15 cellular contexts compared by ENCODE assay signal in genomic region chr7:52696183-52696582, GRCh38.
DNase-seq lines count a peak whose midpoint lies in the region; ATAC-seq, FAIRE-seq and TF ChIP-seq lines count a peak whose summit lies in the region.
"Had no signal": no experiment of that assay in that cellular context is flagged by ENCODE, and none has a peak within 500 bp of the region (broad histone marks: within the 10 kb centered on the region; RNA-seq: fewer than 3 reads in every experiment).

No MANE protein-coding gene starts in this region.

- 0 out of 2 replicates have a peak overlapping the region, but pooled peaks have one; percentile 22 for H3K4me2 ChIP-seq in GM23338

- H3K9me3 ChIP-seq in BE2C (no peaks in the 10 kb centered on the region), gastroesophageal sphincter (no peaks in the 10 kb centered on the region), kidney (ENCODE audit: control insufficient read depth in 1 of 2, low read length in 2 of 2) (no peaks in the 10 kb centered on the region)

- no peaks in the 10 kb centered on the region for H3K27me3 Mint-ChIP-seq in GM23338 (ENCODE audit: insufficient read depth, low read depth, poor library complexity)
- H3K27me3 Mint-ChIP-seq: CD4-positive, alpha-beta T cell; IgD-negative memory B cell had no signal

- no peak overlapping the region for H3K4me3 Mint-ChIP-seq in GM23338
- H3K4me3 Mint-ChIP-seq: CD4-positive, alpha-beta T cell had no signal

- peaks cover 15% of the 10 kb centered on the region for H3K4me1 Mint-ChIP-seq in GM23338

- no peaks in the 10 kb centered on the region for H3K79me2 ChIP-seq in GM23338 (replicated peaks; ENCODE audit: insufficient read depth)

- peaks cover 8% of the 10 kb centered on the region; the same call in 2 of the 3 replicates for H3K36me3 Mint-ChIP-seq in GM23338 (ENCODE audit: low read depth)
- H3K36me3 Mint-ChIP-seq: IgD-negative memory B cell had no signal

- no peak for TF ChIP-seq CTCF in BE2C (IDR thresholded peaks at IDR 0.05; ENCODE audit: low read depth, low read length)
- no peak for TF ChIP-seq CTCF in GM23338 (conservative IDR thresholded peaks at IDR 0.05; ENCODE audit: low read depth in 2 of 2)
- no peak for TF ChIP-seq CTCF in gastroesophageal sphincter (IDR thresholded peaks at IDR 0.05)
- no peak for TF ChIP-seq CTCF in kidney (IDR thresholded peaks at IDR 0.05; ENCODE audit: borderline replicate concordance, extremely low read depth, insufficient read depth)

- H3F3A ChIP-seq in GM23338 (replicated peaks; ENCODE audit: low read depth), result no peaks in the 10 kb centered on the region

- H4K20me1 ChIP-seq in GM23338 (replicated peaks; ENCODE audit: insufficient read depth), result no peaks in the 10 kb centered on the region

- ATAC-seq in GM23338, result peak; percentile 67; the same call in 2 of the 3 replicates
- no peak for ATAC-seq in gastroesophageal sphincter
- ATAC-seq: PC-3 had no signal

- no peaks in the 10 kb centered on the region for H3K9me2 ChIP-seq in GM23338 (ENCODE audit: insufficient read depth)

- WGBS in gastroesophageal sphincter (ENCODE audit: low coverage in 1 of 2), 2 donors, result 3 to 8% methylated on average over 3 to 4 of the region's 4 CpGs

- H3K4me1 ChIP-seq in BE2C, result peaks cover 15% of the 10 kb centered on the region; the same call in 1 of the 2 replicates
- H3K4me1 ChIP-seq in GM23338 (ENCODE audit: insufficient read depth), result peaks cover 9% of the 10 kb centered on the region; the same call in 1 of the 2 replicates
- H3K4me1 ChIP-seq in gastroesophageal sphincter, result no peaks in the 10 kb centered on the region
- H3K4me1 ChIP-seq in kidney (ENCODE audit: control insufficient read depth in 1 of 2, insufficient read depth in 1 of 2, low read depth in 1 of 2, low read length in 2 of 2), result no peaks in the 10 kb centered on the region

- DNase-seq in BE2C, result peak; percentile 48
- DNase-seq in GM23338 (ENCODE audit: low spot score), result peak; percentile 30
- peak; percentile 84 for DNase-seq in NCI-H82 (lab: John Stamatoyannopoulos, UW)
- DNase-seq in astrocyte of the hippocampus (ENCODE audit: low read depth, low spot score), result peak; percentile 79
- DNase-seq in NAMALWA (ENCODE audit: low spot score), result no peak
- no peak for DNase-seq in kidney
- DNase-seq in dermis blood vessel endothelial cell, result no peak
- DNase-seq: CD4-positive, alpha-beta T cell; H7; MV-4-11; NCI-H1436; NCI-H2081; PC-3 had no signal

- H3K27me3 ChIP-seq in BE2C (no peaks in the 10 kb centered on the region), GM23338 (ENCODE audit: insufficient read depth) (no peaks in the 10 kb centered on the region), gastroesophageal sphincter (no peaks in the 10 kb centered on the region)

- peak overlapping the region; percentile 63 for H3K27ac Mint-ChIP-seq in GM23338
- H3K27ac Mint-ChIP-seq: CD4-positive, alpha-beta T cell; IgD-negative memory B cell had no signal

- H3K4me3 ChIP-seq in BE2C (ENCODE audit: low read depth, low read length) (no peak overlapping the region), GM23338 (no peak overlapping the region), gastroesophageal sphincter (no peak overlapping the region), kidney (ENCODE audit: low read length in 2 of 2) (no peak overlapping the region)

- no peak overlapping the region for H2AFZ ChIP-seq in GM23338

- FAIRE-seq in kidney (lab: Jason Lieb, UNC), result no peak

- H3K36me3 ChIP-seq in BE2C (no peaks in the 10 kb centered on the region), GM23338 (ENCODE audit: insufficient read depth) (no peaks in the 10 kb centered on the region), gastroesophageal sphincter (no peaks in the 10 kb centered on the region), kidney (ENCODE audit: control insufficient read depth in 1 of 2, insufficient read depth in 2 of 2, low read length in 2 of 2) (no peaks in the 10 kb centered on the region)

- H3K9me3 Mint-ChIP-seq in GM23338, result peaks cover 11% of the 10 kb centered on the region

- TF ChIP-seq EP300 in gastroesophageal sphincter (IDR thresholded peaks at IDR 0.05), result no peak

- no peak overlapping the region for H3K9ac ChIP-seq in kidney (ENCODE audit: low read length in 2 of 2)

- TF ChIP-seq POLR2A in gastroesophageal sphincter (IDR thresholded peaks at IDR 0.05), result no peak

- H3K27ac ChIP-seq in GM23338 (ENCODE audit: low read depth) (no peak overlapping the region), gastroesophageal sphincter (no peak overlapping the region), kidney (ENCODE audit: low read depth in 2 of 2, low read length in 2 of 2) (no peak overlapping the region)

- intact Hi-C loops in kidney (cut with DNase I), result no loop called here

TF ChIP-seq in GM23338, 12 proteins besides CTCF, POLR2A, EP300 and RAD21:
- TF ChIP-seq ZNF462 (CRISPR knock-in tag; IDR thresholded peaks at IDR 0.05) (no peak), JUNB (IDR thresholded peaks at IDR 0.05; ENCODE audit: unreplicated experiment) (no peak), STAT1 (IDR thresholded peaks at IDR 0.05; ENCODE audit: unreplicated experiment) (no peak), EZH2phosphoT487 (IDR thresholded peaks at IDR 0.05; ENCODE audit: unreplicated experiment) (no peak), ETS1 (IDR thresholded peaks at IDR 0.05) (no peak), ZNF331 (CRISPR knock-in tag; IDR thresholded peaks at IDR 0.05; ENCODE audit: low read depth) (no peak), POLR2AphosphoS5 (IDR thresholded peaks at IDR 0.05; ENCODE audit: low read depth) (no peak), ZNF114 (CRISPR knock-in tag; IDR thresholded peaks at IDR 0.05) (no peak)

Comparison
In these comparisons a context has a peak if more than half of its experiments do, and no peak if none do; other contexts are left out.
1. DNase-seq: peak in BE2C (single experiment), GM23338 (single experiment), NCI-H82 (single experiment) and astrocyte of the hippocampus (single experiment); none in NAMALWA (single experiment), kidney (single experiment) and dermis blood vessel endothelial cell (single experiment).